ENCODE assay signal across 10 cellular contexts in genomic region chr20:61436674-61437279, GRCh38.
DNase-seq lines count a peak whose midpoint lies in the region; ATAC-seq, FAIRE-seq and TF ChIP-seq lines count a peak whose summit lies in the region.
"Had no signal": no experiment of that assay in that cellular context is flagged by ENCODE, and none has a peak within 500 bp of the region (broad histone marks: within the 10 kb centered on the region; RNA-seq: fewer than 3 reads in every experiment).

No MANE protein-coding gene starts in this region.

- DNase-seq in Right ventricle myocardium superior (no peak), Right ventricle myocardium inferior (ENCODE audit: missing footprints) (no peak), breast epithelium (ENCODE audit: low spot score in 2 of 2) (peak in 1 of 2 donors; percentile 40), iris pigment epithelial cell (ENCODE audit: low read depth) (peak; percentile 30), urothelium cell line (ENCODE audit: low spot score) (peak; percentile 88), ovary (no peak), Kasumi-1 (lab: John Stamatoyannopoulos, UW) (no peak)
- DNase-seq: AML-193, NCI-H2029 treated with DMSO at 0.1 percent for 48 hours had no signal

- TF ChIP-seq POLR2A in breast epithelium (IDR thresholded peaks at IDR 0.05) (no peak), ovary (IDR thresholded peaks at IDR 0.05) (no peak)

- H3K4me1 ChIP-seq in breast epithelium, result no peaks in the 10 kb centered on the region
- H3K4me1 ChIP-seq in ovary (ENCODE audit: insufficient read depth), result no peaks in the 10 kb centered on the region

- 36 to 44% (median 42%) methylated on average over 8 of the region's 8 CpGs for whole genome bisulfite sequencing in ovary, 3 donors

- peaks cover 0 to 21% of the 10 kb centered on the region in 2 donors for H3K27me3 ChIP-seq in breast epithelium
- no peaks in the 10 kb centered on the region for H3K27me3 ChIP-seq in ovary

- intact Hi-C loops in Right ventricle myocardium superior (cut with DNase I) (no loop called here), Right ventricle myocardium inferior (cut with DNase I) (no loop called here), breast epithelium (cut with DNase I; ENCODE audit: low total_unique reads) (no loop called here), ovary (cut with DNase I) (no loop called here)

- H3K4me3 ChIP-seq in breast epithelium, result no peak overlapping the region
- H3K4me3 ChIP-seq in ovary, result no peak overlapping the region

- TF ChIP-seq CTCF in breast epithelium (IDR thresholded peaks at IDR 0.05) (no peak), ovary (IDR thresholded peaks at IDR 0.05) (no peak)

- no peak for FAIRE-seq in urothelium cell line (lab: Jason Lieb, UNC)

- H3K27ac ChIP-seq in breast epithelium, result peak overlapping the region; percentile 70 to 86
- H3K27ac ChIP-seq in ovary, result no peak overlapping the region

- no peak for TF ChIP-seq EP300 in ovary (IDR thresholded peaks at IDR 0.05)

- peak; percentile 22 for ATAC-seq in Right ventricle myocardium superior (ENCODE audit: poor library complexity)
- no peak for ATAC-seq in Right ventricle myocardium inferior
- no peak for ATAC-seq in HG03565 (IDR thresholded peaks at IDR 0.05; ENCODE audit: unreplicated experiment)

- H3K9me3 ChIP-seq in breast epithelium, result no peaks in the 10 kb centered on the region
- no peaks in the 10 kb centered on the region for H3K9me3 ChIP-seq in ovary

- no peaks in the 10 kb centered on the region for H3K36me3 ChIP-seq in breast epithelium
- H3K36me3 ChIP-seq in ovary, result no peaks in the 10 kb centered on the region

Comparison
In these comparisons a context has a peak if more than half of its experiments do, and no peak if none do; other contexts are left out.
1. DNase-seq: peak in iris pigment epithelial cell (single experiment) and urothelium cell line (single experiment); none in Right ventricle myocardium superior (single experiment), Right ventricle myocardium inferior (single experiment), ovary (0 of 5) and Kasumi-1 (0 of 2).
2. H3K27ac ChIP-seq: peak in breast epithelium (2 of 2); none in ovary (0 of 2).